Comparison of ENCODE assay signal across 8 cellular contexts in genomic region chr11:76783901-76784813, GRCh38. TPM values are rescaled to one million over a fixed set of nuclear protein-coding genes. Genes with fewer than 3 reads are reported as not detected.
DNase-seq lines count a peak whose midpoint lies in the region; ATAC-seq, FAIRE-seq and TF ChIP-seq lines count a peak whose summit lies in the region.

No MANE protein-coding gene starts in this region.

- H4K20me1 ChIP-seq in astrocyte (ENCODE audit: insufficient read depth, low read length) = peaks cover 47% of the 10 kb centered on the region

- no peaks in the 10 kb centered on the region for H3K9me3 ChIP-seq in CD8-positive, alpha-beta T cell (ENCODE audit: low read length)
- no peaks in the 10 kb centered on the region for H3K9me3 ChIP-seq in astrocyte (ENCODE audit: insufficient read depth, low read depth, low read length)
- H3K9me3 ChIP-seq in small intestine (ENCODE audit: control insufficient read depth, low read depth) = no peaks in the 10 kb centered on the region

- H3K4me1 ChIP-seq in CD8-positive, alpha-beta T cell (ENCODE audit: insufficient read depth, low read length) = peaks cover 6% of the 10 kb centered on the region
- H3K4me1 ChIP-seq in astrocyte (ENCODE audit: insufficient read depth, low read length) (peaks cover 15% of the 10 kb centered on the region), small intestine (ENCODE audit: control insufficient read depth in 2 of 2, insufficient read depth in 1 of 2, low read depth in 1 of 2, low read length in 1 of 2) (peaks cover 0 to 6% of the 10 kb centered on the region in 2 donors)

- intact Hi-C loops in CD8-positive, alpha-beta T cell (cut with DNase I, micrococcal nuclease) = no loop called here

- TF ChIP-seq RAD21 in Ishikawa (IDR thresholded peaks at IDR 0.05; ENCODE audit: low read depth) = no peak

- H3K4me3 Mint-ChIP-seq in CD8-positive, alpha-beta T cell = no peak overlapping the region
- peak overlapping the region; percentile 91 for H3K4me3 Mint-ChIP-seq in astrocyte (ENCODE audit: unreplicated experiment)

- H3K27ac ChIP-seq in CD8-positive, alpha-beta T cell (ENCODE audit: low read depth, low read length) = no peak overlapping the region
- H3K27ac ChIP-seq in astrocyte (ENCODE audit: low read depth, low read length) = peak overlapping the region; percentile 85
- H3K27ac ChIP-seq in small intestine (ENCODE audit: low read depth in 1 of 2, low read length in 1 of 2) = peak overlapping the region; percentile 92 to 99

- no peak for ATAC-seq in CD8-positive, alpha-beta T cell
- ATAC-seq in HG03565 (IDR thresholded peaks at IDR 0.05; ENCODE audit: unreplicated experiment) = no peak

- FAIRE-seq in astrocyte (lab: Jason Lieb, UNC) (no peak), small intestine (lab: Jason Lieb, UNC) (no peak)

- peak overlapping the region; percentile 43 for H2AFZ ChIP-seq in astrocyte (ENCODE audit: low read depth, low read length)

- peaks cover 30% of the 10 kb centered on the region for H3K27me3 Mint-ChIP-seq in CD8-positive, alpha-beta T cell (ENCODE audit: low read depth)
- peaks cover 2% of the 10 kb centered on the region for H3K27me3 Mint-ChIP-seq in astrocyte (ENCODE audit: low read depth, unreplicated experiment)

- no peak overlapping the region for H3K27ac Mint-ChIP-seq in CD8-positive, alpha-beta T cell
- H3K27ac Mint-ChIP-seq in astrocyte (ENCODE audit: unreplicated experiment) = peak overlapping the region; percentile 85

- peaks cover 58% of the 10 kb centered on the region for H3K79me2 ChIP-seq in astrocyte (ENCODE audit: insufficient read depth, low read length)

- peak overlapping the region; percentile 55 for H3K4me3 ChIP-seq in CD8-positive, alpha-beta T cell (ENCODE audit: low read depth, low read length)
- H3K4me3 ChIP-seq in astrocyte (ENCODE audit: insufficient read depth, low read depth, low read length) (peak overlapping the region; percentile 94), iPS-11a (ENCODE audit: low read depth, low read length) (peak overlapping the region; percentile 96), small intestine (ENCODE audit: low read depth in 1 of 2, low read length in 2 of 2) (peak overlapping the region; percentile 69 to 91)

- WGBS in small intestine, 3 donors = 2 to 9% (median 6%) methylated on average over 58 to 64 of the region's 64 CpGs

- peak overlapping the region; percentile 94 for H3K4me2 ChIP-seq in astrocyte (ENCODE audit: low read length)

- peaks cover 5% of the 10 kb centered on the region for H3K4me1 Mint-ChIP-seq in CD8-positive, alpha-beta T cell (ENCODE audit: low read depth)
- peaks cover 40% of the 10 kb centered on the region for H3K4me1 Mint-ChIP-seq in astrocyte (ENCODE audit: low read depth, unreplicated experiment)

- no peak for TF ChIP-seq CTCF in CD8-positive, alpha-beta T cell (IDR thresholded peaks at IDR 0.05)
- no peak for TF ChIP-seq CTCF in astrocyte (IDR thresholded peaks at IDR 0.05; ENCODE audit: insufficient read depth, low read depth, low read length)

- no peak; the same call in 1 of the 2 replicates for TF ChIP-seq EP300 in Ishikawa (IDR thresholded peaks at IDR 0.05; ENCODE audit: borderline replicate concordance)

- peak overlapping the region; percentile 98 for H3K9ac ChIP-seq in astrocyte (ENCODE audit: low read length)

- no peaks in the 10 kb centered on the region for H3K27me3 ChIP-seq in CD8-positive, alpha-beta T cell (ENCODE audit: insufficient read depth, low read length)
- no peaks in the 10 kb centered on the region for H3K27me3 ChIP-seq in astrocyte (ENCODE audit: insufficient read depth, low read length)
- H3K27me3 ChIP-seq in small intestine (ENCODE audit: control insufficient read depth in 2 of 2, insufficient read depth in 2 of 2, low read length in 2 of 2) = no peaks in the 10 kb centered on the region

- CTCF ChIA-PET in CD8-positive, alpha-beta T cell (lab: Charles Lee) = no interaction called here

- no peak for DNase-seq in CD8-positive, alpha-beta T cell
- DNase-seq in astrocyte (ENCODE audit: low read depth) = peak; percentile 80
- DNase-seq in small intestine = peak; percentile 70
- DNase-seq in cortex of kidney (lab: John Stamatoyannopoulos, UW) = no peak
- no peak for DNase-seq in mucosa of gallbladder (ENCODE audit: low spot score)

- H3K36me3 Mint-ChIP-seq in CD8-positive, alpha-beta T cell = no peaks in the 10 kb centered on the region
- peaks cover 19% of the 10 kb centered on the region for H3K36me3 Mint-ChIP-seq in astrocyte (ENCODE audit: low read depth, unreplicated experiment)

- POLR2A ChIA-PET in CD8-positive, alpha-beta T cell (lab: Charles Lee) = no interaction called here

- H3K36me3 ChIP-seq in CD8-positive, alpha-beta T cell (ENCODE audit: insufficient read depth, low read length) = no peaks in the 10 kb centered on the region
- H3K36me3 ChIP-seq in astrocyte (ENCODE audit: insufficient read depth, low read length) (no peaks in the 10 kb centered on the region), small intestine (ENCODE audit: control insufficient read depth in 2 of 2, insufficient read depth in 2 of 2, low read length in 2 of 2) (no peaks in the 10 kb centered on the region)

- H3K9me3 Mint-ChIP-seq in CD8-positive, alpha-beta T cell = no peaks in the 10 kb centered on the region
- peaks cover 3% of the 10 kb centered on the region for H3K9me3 Mint-ChIP-seq in astrocyte (ENCODE audit: unreplicated experiment)

TF ChIP-seq in Ishikawa, 13 proteins besides CTCF, POLR2A, EP300 and RAD21:
- TF ChIP-seq TCF12 (IDR thresholded peaks at IDR 0.05; ENCODE audit: low read depth) = 0 out of 2 replicates have a peak, but pooled peaks have one; percentile 30
- TF ChIP-seq FOXM1 (IDR thresholded peaks at IDR 0.05; ENCODE audit: borderline replicate concordance, low read depth) = no peak
- no peak; the same call in 1 of the 2 replicates for TF ChIP-seq ZBTB7A (IDR thresholded peaks at IDR 0.05; ENCODE audit: low read depth)
- no peak for TF ChIP-seq TEAD4 (IDR thresholded peaks at IDR 0.05)
- peak; percentile 28; the same call in 1 of the 2 replicates for TF ChIP-seq NFIC (IDR thresholded peaks at IDR 0.05)
- peak; percentile 6; the same call in 1 of the 2 replicates for TF ChIP-seq CEBPB (IDR thresholded peaks at IDR 0.05)
- TF ChIP-seq TAF1 (IDR thresholded peaks at IDR 0.05; ENCODE audit: low read depth) = peak; percentile 36; the same call in 1 of the 2 replicates
- no peak for TF ChIP-seq REST (IDR thresholded peaks at IDR 0.05; ENCODE audit: low read depth)
- no peak for TF ChIP-seq USF1 (IDR thresholded peaks at IDR 0.05)
- TF ChIP-seq YY1 (IDR thresholded peaks at IDR 0.05; ENCODE audit: low read depth) = no peak
- no peak for TF ChIP-seq CREB1 (IDR thresholded peaks at IDR 0.05; ENCODE audit: low read depth)
- TF ChIP-seq EGR1 (IDR thresholded peaks at IDR 0.05) = no peak
- 0 out of 2 replicates have a peak, but pooled peaks have one; percentile 37 for TF ChIP-seq MAX (IDR thresholded peaks at IDR 0.05)

RNA-seq across cellular contexts. Expression of gene TSKU, which starts 1.0 kb away (rescaled TPM):
- not detected for total RNA-seq in CD8-positive, alpha-beta T cell
- total RNA-seq in astrocyte (57.9 and 69.6 TPM in 2 replicates), mucosa of gallbladder (35.8 TPM)
- 10 to 100 TPM; 21.9 to 42.7 (median 22.8) TPM for polyA plus RNA-seq in small intestine

Comparison
In these comparisons a context has a peak if more than half of its experiments do, and no peak if none do; other contexts are left out.
1. DNase-seq: peak in astrocyte (single experiment) and small intestine (single experiment); none in CD8-positive, alpha-beta T cell (0 of 7), cortex of kidney (single experiment) and mucosa of gallbladder (single experiment).
2. RNA of gene TSKU, which starts 1.0 kb away (total RNA-seq): 57.9 to 69.6 TPM in astrocyte and 35.8 TPM in mucosa of gallbladder (single experiment); not detected in CD8-positive, alpha-beta T cell; every median in the first group is over 10 times any median in the second.
3. Peak in every context shown above with its lines, with median percentiles within 50 percentile points of each other: H3K4me3 ChIP-seq.